In the genomic region with DNA sequence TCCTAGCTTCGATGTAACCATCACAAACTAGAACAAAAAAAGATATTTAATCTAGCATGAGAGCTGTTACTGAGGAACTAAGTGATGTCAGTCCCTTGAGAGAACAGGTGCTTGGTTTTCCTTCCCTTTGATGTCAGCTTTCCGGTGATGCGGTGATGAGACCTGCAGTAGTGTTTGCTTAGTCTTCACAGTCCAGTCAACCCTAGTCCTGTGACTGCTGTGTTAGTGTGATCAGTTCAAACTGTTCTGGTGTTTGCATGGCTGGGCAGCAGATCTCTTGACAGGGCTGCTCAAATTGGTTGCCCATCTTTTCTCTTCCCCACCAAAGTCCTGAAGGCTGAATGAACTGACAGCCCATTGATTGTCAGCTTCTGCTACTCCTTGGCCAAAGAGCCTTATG, we compare ENCODE assay signal across 9 cellular contexts.
DNase-seq lines count a peak whose midpoint lies in the region; ATAC-seq lines count a peak whose summit lies in the region.
"Had no signal": no experiment of that assay in that cellular context is flagged by ENCODE, and none has a peak within 500 bp of the region (broad histone marks: within the 10 kb centered on the region; RNA-seq: fewer than 3 reads in every experiment).

No MANE protein-coding gene starts in this region.

- CTCF ChIA-PET in activated CD8-positive, alpha-beta memory T cell treated with anti-CD3 and anti-CD28 coated beads, Interleukin-2, amount 10 ng/mL, durations not matched to agents 7 days and 5 days (lab: Charles Lee), result no interaction called here

- H3K4me3 Mint-ChIP-seq in activated T-cell treated with anti-CD3 and anti-CD28 coated beads, Interleukin-2, amount 50 U/mL, for 24 hours, result no peak overlapping the region
- peak overlapping the region; percentile 10 for H3K4me3 Mint-ChIP-seq in stimulated activated memory B cell treated with anti-CD40 and anti-IgM and Interleukin-4, amounts not matched to agents 10 μg/mL and 1 μg/mL and 100 μg/mL, for 72 hours
- no peak overlapping the region for H3K4me3 Mint-ChIP-seq in activated CD8-positive, alpha-beta memory T cell treated with anti-CD3 and anti-CD28 coated beads, Interleukin-2, amount 10 ng/mL, durations not matched to agents 7 days and 5 days

- H3K9me3 Mint-ChIP-seq in activated T-cell treated with anti-CD3 and anti-CD28 coated beads, Interleukin-2, amount 50 U/mL, for 24 hours, result no peaks in the 10 kb centered on the region
- H3K9me3 Mint-ChIP-seq in stimulated activated memory B cell treated with anti-CD40 and anti-IgM and Interleukin-4, amounts not matched to agents 10 μg/mL and 1 μg/mL and 100 μg/mL, for 72 hours, result peaks cover 7% of the 10 kb centered on the region
- no peaks in the 10 kb centered on the region for H3K9me3 Mint-ChIP-seq in activated CD8-positive, alpha-beta memory T cell treated with anti-CD3 and anti-CD28 coated beads, Interleukin-2, amount 10 ng/mL, durations not matched to agents 7 days and 5 days (ENCODE audit: low read depth)

- ATAC-seq in HG03060 (IDR thresholded peaks at IDR 0.05; ENCODE audit: low read depth, unreplicated experiment), result peak; percentile 93
- ATAC-seq in stimulated activated memory B cell treated with anti-CD40 and anti-IgM and Interleukin-4, amounts not matched to agents 10 μg/mL and 1 μg/mL and 100 μg/mL, for 72 hours, result peak; percentile 100
- no peak for ATAC-seq in activated CD8-positive, alpha-beta memory T cell treated with anti-CD3 and anti-CD28 coated beads, Interleukin-2, amount 10 ng/mL, durations not matched to agents 7 days and 5 days

- H3K27me3 Mint-ChIP-seq in activated T-cell treated with anti-CD3 and anti-CD28 coated beads, Interleukin-2, amount 50 U/mL, for 24 hours, result peaks cover 4% of the 10 kb centered on the region
- H3K27me3 Mint-ChIP-seq in stimulated activated memory B cell treated with anti-CD40 and anti-IgM and Interleukin-4, amounts not matched to agents 10 μg/mL and 1 μg/mL and 100 μg/mL, for 72 hours, result no peaks in the 10 kb centered on the region
- no peaks in the 10 kb centered on the region for H3K27me3 Mint-ChIP-seq in activated CD8-positive, alpha-beta memory T cell treated with anti-CD3 and anti-CD28 coated beads, Interleukin-2, amount 10 ng/mL, durations not matched to agents 7 days and 5 days

- DNase-seq in activated T-cell treated with anti-CD3 and anti-CD28 coated beads for 24 hours (ENCODE audit: low read depth), result peak; percentile 1
- DNase-seq in activated T-cell treated with anti-CD3 and anti-CD28 coated beads, Interleukin-2, amount 50 U/mL, for 24 hours, result no peak
- peak; percentile 5 for DNase-seq in T follicular helper cell (ENCODE audit: low read depth)
- no peak for DNase-seq in NCI-H526 treated with DMSO at 0.1 percent for 48 hours (lab: John Stamatoyannopoulos, UW)
- DNase-seq in NCI-H774 (lab: John Stamatoyannopoulos, UW), result no peak
- no peak for DNase-seq in activated CD8-positive, alpha-beta memory T cell treated with anti-CD3 and anti-CD28 coated beads, Interleukin-2, amount 10 ng/mL, durations not matched to agents 7 days and 5 days
- DNase-seq: stimulated activated CD4-positive, alpha-beta T cell treated with anti-CD3 and anti-CD28 coated beads, Interleukin-12 subunit alpha, Interleukin-12 subunit beta, amount 100 ng/mL, for 4 hours had no signal

- H3K36me3 Mint-ChIP-seq in activated T-cell treated with anti-CD3 and anti-CD28 coated beads, Interleukin-2, amount 50 U/mL, for 24 hours (ENCODE audit: low read depth), result no peaks in the 10 kb centered on the region
- H3K36me3 Mint-ChIP-seq in stimulated activated memory B cell treated with anti-CD40 and anti-IgM and Interleukin-4, amounts not matched to agents 10 μg/mL and 1 μg/mL and 100 μg/mL, for 72 hours, result peaks cover 11% of the 10 kb centered on the region
- H3K36me3 Mint-ChIP-seq in activated CD8-positive, alpha-beta memory T cell treated with anti-CD3 and anti-CD28 coated beads, Interleukin-2, amount 10 ng/mL, durations not matched to agents 7 days and 5 days, result no peaks in the 10 kb centered on the region

- peaks cover 14% of the 10 kb centered on the region for H3K4me1 Mint-ChIP-seq in activated T-cell treated with anti-CD3 and anti-CD28 coated beads, Interleukin-2, amount 50 U/mL, for 24 hours (ENCODE audit: low read depth)
- peaks cover 48% of the 10 kb centered on the region for H3K4me1 Mint-ChIP-seq in stimulated activated memory B cell treated with anti-CD40 and anti-IgM and Interleukin-4, amounts not matched to agents 10 μg/mL and 1 μg/mL and 100 μg/mL, for 72 hours
- no peaks in the 10 kb centered on the region for H3K4me1 Mint-ChIP-seq in activated CD8-positive, alpha-beta memory T cell treated with anti-CD3 and anti-CD28 coated beads, Interleukin-2, amount 10 ng/mL, durations not matched to agents 7 days and 5 days

- H3K27ac Mint-ChIP-seq in activated T-cell treated with anti-CD3 and anti-CD28 coated beads, Interleukin-2, amount 50 U/mL, for 24 hours, result no peak overlapping the region
- H3K27ac Mint-ChIP-seq in stimulated activated memory B cell treated with anti-CD40 and anti-IgM and Interleukin-4, amounts not matched to agents 10 μg/mL and 1 μg/mL and 100 μg/mL, for 72 hours, result peak overlapping the region; percentile 79
- H3K27ac Mint-ChIP-seq in activated CD8-positive, alpha-beta memory T cell treated with anti-CD3 and anti-CD28 coated beads, Interleukin-2, amount 10 ng/mL, durations not matched to agents 7 days and 5 days, result no peak overlapping the region

Comparison
In these comparisons a context has a peak if more than half of its experiments do, and no peak if none do; other contexts are left out.
1. DNase-seq: peak in activated T-cell treated with anti-CD3 and anti-CD28 coated beads for 24 hours (single experiment) and T follicular helper cell (single experiment); none in activated T-cell treated with anti-CD3 and anti-CD28 coated beads, Interleukin-2, amount 50 U/mL, for 24 hours (single experiment), NCI-H526 treated with DMSO at 0.1 percent for 48 hours (single experiment), NCI-H774 (single experiment) and activated CD8-positive, alpha-beta memory T cell treated with anti-CD3 and anti-CD28 coated beads, Interleukin-2, amount 10 ng/mL, durations not matched to agents 7 days and 5 days (single experiment).